In the genomic region with DNA sequence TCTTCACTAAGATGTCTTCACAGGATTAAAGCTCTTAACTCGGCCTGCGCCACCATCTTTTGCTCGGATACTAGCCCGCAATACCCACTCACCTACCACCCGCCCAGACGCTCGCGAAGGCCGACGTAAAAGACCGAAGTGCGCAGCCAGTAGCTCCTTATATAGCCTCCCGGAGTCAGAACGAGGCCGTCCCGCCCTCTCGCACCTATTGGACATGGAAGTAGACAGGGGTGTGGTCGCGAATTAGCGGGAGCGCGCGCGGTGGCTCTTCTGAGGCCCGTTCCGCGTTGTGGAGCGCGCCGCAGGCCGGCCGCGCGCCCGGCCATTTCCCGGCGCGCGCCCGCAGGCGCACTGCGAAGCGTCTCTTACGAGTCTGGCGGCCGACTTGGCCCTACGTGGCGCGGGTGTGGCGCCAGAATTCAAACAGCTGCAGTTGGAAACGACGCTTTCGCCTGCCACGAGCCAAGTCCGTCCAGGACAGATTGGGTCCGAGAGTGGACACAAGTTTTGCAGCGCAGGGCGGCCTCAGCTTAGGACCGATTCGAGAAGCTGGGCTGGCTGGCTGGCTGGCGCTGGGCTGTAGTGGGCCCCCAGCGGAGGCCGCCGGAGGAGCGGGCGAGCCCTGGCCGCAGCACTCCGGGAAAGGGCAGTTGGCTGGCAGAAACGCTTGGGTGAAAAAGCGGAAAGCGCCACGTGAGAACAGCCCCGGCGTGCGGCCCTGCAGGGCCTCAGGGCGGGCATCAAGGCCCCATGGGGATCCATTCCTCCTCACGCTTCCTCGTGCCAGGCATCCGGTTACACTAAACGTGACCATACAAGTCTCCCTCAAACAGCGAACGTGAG, we compare ENCODE assay signal across 8 cellular contexts. TPM values are rescaled to one million over a fixed set of nuclear protein-coding genes. Genes with fewer than 3 reads are reported as not detected.
DNase-seq lines count a peak whose midpoint lies in the region; ATAC-seq lines count a peak whose summit lies in the region.

No MANE protein-coding gene starts in this region.

- ATAC-seq in GM19043 (IDR thresholded peaks at IDR 0.05; ENCODE audit: low read depth, unreplicated experiment) (peak; percentile 77), HG03354 (IDR thresholded peaks at IDR 0.05; ENCODE audit: poor library complexity, severe bottlenecking, unreplicated experiment) (peak; percentile 83)

- DNase-seq in AML-193 (lab: John Stamatoyannopoulos, UW) (peak; percentile 99 to 100), NCI-H446 (lab: John Stamatoyannopoulos, UW) (peak; percentile 92 to 97), cerebellum (ENCODE audit: low spot score) (peak; percentile 100), kidney glomerular epithelial cell (lab: John Stamatoyannopoulos, UW) (peak; percentile 100)
- peak; percentile 95 for DNase-seq in activated CD4-positive, CD25-positive, alpha-beta regulatory T cell treated with anti-CD3 and anti-CD28 coated beads, Interleukin-2, amount 50 U/mL, for 72 hours
- DNase-seq in stimulated activated CD4-positive, alpha-beta T cell treated with anti-CD3 and anti-CD28 coated beads, Interleukin-15, amount 100 ng/mL, for 48 hours (ENCODE audit: low read depth in 2 of 2), result peak; percentile 95

RNA-seq across cellular contexts. Expression of gene SYNCRIP, which starts 36.1 kb away (rescaled TPM):
- 95.2 TPM for total RNA-seq in cerebellum

Comparison
In these comparisons a context has a peak if more than half of its experiments do, and no peak if none do; other contexts are left out.
1. Peak in every context shown above with its lines: DNase-seq and ATAC-seq.